In genomic region chr7:82810558-82811259, GRCh38 we compare ENCODE assay signal across 8 cellular contexts.
DNase-seq lines count a peak whose midpoint lies in the region; ATAC-seq, FAIRE-seq and TF ChIP-seq lines count a peak whose summit lies in the region.

No MANE protein-coding gene starts in this region.

- H3K4me3 ChIP-seq in adrenal gland (no peak overlapping the region), sigmoid colon (no peak overlapping the region)

- peak; percentile 82 for ATAC-seq in HG02981 (IDR thresholded peaks at IDR 0.05; ENCODE audit: unreplicated experiment)
- no peak for ATAC-seq in GM19455 (IDR thresholded peaks at IDR 0.05; ENCODE audit: unreplicated experiment)

- H3K4me1 ChIP-seq in adrenal gland (replicated peaks in 1 of 2) (no peaks in the 10 kb centered on the region), sigmoid colon (no peaks in the 10 kb centered on the region)

- WGBS in adrenal gland, 4 donors, result 15 to 34% (median 31%) methylated on average over 4 of the region's 4 CpGs
- 32 to 33% methylated on average over 4 of the region's 4 CpGs for WGBS in sigmoid colon, 2 donors

- H3K9me3 ChIP-seq in adrenal gland (replicated peaks in 1 of 3) (peaks cover 0 to 4% (median 0%) of the 10 kb centered on the region in 3 donors), sigmoid colon (no peaks in the 10 kb centered on the region)

- TF ChIP-seq CTCF in adrenal gland (IDR thresholded peaks at IDR 0.05) (peak; percentile 42 to 65 (median 56)), sigmoid colon (IDR thresholded peaks at IDR 0.05) (peak in 2 of 4 experiments; percentile 18 to 39)

- FAIRE-seq in GM18507 (lab: Jason Lieb, UNC), result peak; percentile 59
- peak; percentile 96 for FAIRE-seq in islet of Langerhans (lab: Jason Lieb, UNC)

- intact Hi-C loops in adrenal gland (cut with DNase I), result no loop called here
- intact Hi-C loops in sigmoid colon (cut with DNase I), result no loop called here

- no peaks in the 10 kb centered on the region for H3K36me3 ChIP-seq in adrenal gland (replicated peaks in 1 of 2)
- no peaks in the 10 kb centered on the region for H3K36me3 ChIP-seq in sigmoid colon

- peak; percentile 58 for DNase-seq in AG08396 (ENCODE audit: low spot score)
- no peak for DNase-seq in GM18507 (ENCODE audit: extremely low spot score, insufficient read length, low read depth)
- DNase-seq in NCI-H2227 (lab: John Stamatoyannopoulos, UW; ENCODE audit: unreplicated experiment), result peak; percentile 63
- DNase-seq in adrenal gland, result peak in 5 of 7 donors; percentile 7 to 31 (median 23)
- no peak for DNase-seq in sigmoid colon

- TF ChIP-seq EP300 in sigmoid colon (IDR thresholded peaks at IDR 0.05), result no peak

- H3K27me3 ChIP-seq in adrenal gland (no peaks in the 10 kb centered on the region), sigmoid colon (no peaks in the 10 kb centered on the region)

- TF ChIP-seq POLR2A in adrenal gland (IDR thresholded peaks at IDR 0.05) (no peak), sigmoid colon (IDR thresholded peaks at IDR 0.05) (no peak)

- no peak overlapping the region for H3K27ac ChIP-seq in adrenal gland
- H3K27ac ChIP-seq in sigmoid colon, result no peak overlapping the region

Comparison
In these comparisons a context has a peak if more than half of its experiments do, and no peak if none do; other contexts are left out.
1. DNase-seq: peak in AG08396 (single experiment), NCI-H2227 (single experiment) and adrenal gland (5 of 7); none in GM18507 (single experiment) and sigmoid colon (single experiment).